ENCODE assay signal across 1 cellular context in the genomic region with DNA sequence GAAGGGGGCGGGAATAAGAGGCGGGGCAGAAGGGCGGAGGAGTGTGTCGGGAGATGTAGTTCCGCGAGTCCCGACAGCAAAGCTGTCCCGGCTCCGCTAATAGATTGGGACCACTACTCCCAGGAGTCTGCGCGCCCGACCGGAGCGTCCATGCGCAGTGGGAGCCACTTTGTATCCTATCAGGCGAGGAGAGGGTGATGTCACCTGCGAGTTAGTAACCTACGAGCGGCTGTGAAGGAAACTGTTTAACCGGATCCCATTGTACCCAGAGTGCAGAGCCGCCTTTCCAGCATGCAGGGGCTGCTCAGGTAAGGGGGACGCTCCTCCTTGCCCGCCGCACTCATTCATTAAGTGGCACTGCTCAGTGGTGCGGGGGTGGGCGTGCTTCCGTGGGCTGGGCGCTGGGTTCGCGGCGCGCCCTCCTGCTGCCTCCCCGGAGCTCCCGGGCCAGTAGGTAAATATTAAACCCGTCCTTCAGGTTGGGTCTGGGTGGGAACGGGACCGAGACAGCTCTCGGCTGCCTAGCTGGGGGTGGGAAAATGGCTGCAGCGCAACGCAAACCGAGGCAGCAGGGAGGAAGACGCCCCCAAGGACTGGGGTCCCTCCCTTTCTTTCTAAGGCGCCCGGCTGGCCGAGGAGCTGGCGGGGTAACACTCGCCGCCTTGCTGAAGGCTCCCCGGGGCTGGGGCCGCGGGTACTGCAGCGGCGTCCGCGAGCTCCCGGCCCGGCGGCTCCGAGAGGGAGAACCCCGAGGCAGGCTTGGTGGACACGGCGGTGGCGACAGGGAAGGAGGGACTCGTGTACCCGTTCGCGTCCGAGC.
A peak's percentile ranks its signal among the peaks of the same experiment; 100 is the strongest.
TF ChIP-seq lines count a peak whose summit lies in the region.

A gene (plus strand): TSS at position 207 of the 820 bp plus-strand sequence. CDS start 74,811 bp downstream, outside the sequence.

TF ChIP-seq in HepG2, 621 proteins besides CTCF, POLR2A, EP300 and RAD21 (continued from another document and continues in another):
- TF ChIP-seq, protein P1, sequence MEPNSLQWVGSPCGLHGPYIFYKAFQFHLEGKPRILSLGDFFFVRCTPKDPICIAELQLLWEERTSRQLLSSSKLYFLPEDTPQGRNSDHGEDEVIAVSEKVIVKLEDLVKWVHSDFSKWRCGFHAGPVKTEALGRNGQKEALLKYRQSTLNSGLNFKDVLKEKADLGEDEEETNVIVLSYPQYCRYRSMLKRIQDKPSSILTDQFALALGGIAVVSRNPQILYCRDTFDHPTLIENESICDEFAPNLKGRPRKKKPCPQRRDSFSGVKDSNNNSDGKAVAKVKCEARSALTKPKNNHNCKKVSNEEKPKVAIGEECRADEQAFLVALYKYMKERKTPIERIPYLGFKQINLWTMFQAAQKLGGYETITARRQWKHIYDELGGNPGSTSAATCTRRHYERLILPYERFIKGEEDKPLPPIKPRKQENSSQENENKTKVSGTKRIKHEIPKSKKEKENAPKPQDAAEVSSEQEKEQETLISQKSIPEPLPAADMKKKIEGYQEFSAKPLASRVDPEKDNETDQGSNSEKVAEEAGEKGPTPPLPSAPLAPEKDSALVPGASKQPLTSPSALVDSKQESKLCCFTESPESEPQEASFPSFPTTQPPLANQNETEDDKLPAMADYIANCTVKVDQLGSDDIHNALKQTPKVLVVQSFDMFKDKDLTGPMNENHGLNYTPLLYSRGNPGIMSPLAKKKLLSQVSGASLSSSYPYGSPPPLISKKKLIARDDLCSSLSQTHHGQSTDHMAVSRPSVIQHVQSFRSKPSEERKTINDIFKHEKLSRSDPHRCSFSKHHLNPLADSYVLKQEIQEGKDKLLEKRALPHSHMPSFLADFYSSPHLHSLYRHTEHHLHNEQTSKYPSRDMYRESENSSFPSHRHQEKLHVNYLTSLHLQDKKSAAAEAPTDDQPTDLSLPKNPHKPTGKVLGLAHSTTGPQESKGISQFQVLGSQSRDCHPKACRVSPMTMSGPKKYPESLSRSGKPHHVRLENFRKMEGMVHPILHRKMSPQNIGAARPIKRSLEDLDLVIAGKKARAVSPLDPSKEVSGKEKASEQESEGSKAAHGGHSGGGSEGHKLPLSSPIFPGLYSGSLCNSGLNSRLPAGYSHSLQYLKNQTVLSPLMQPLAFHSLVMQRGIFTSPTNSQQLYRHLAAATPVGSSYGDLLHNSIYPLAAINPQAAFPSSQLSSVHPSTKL (CRISPR knock-in tag; IDR thresholded peaks at IDR 0.05): peak; percentile 4; the same call in 1 of the 2 replicates
- TF ChIP-seq, protein P2, sequence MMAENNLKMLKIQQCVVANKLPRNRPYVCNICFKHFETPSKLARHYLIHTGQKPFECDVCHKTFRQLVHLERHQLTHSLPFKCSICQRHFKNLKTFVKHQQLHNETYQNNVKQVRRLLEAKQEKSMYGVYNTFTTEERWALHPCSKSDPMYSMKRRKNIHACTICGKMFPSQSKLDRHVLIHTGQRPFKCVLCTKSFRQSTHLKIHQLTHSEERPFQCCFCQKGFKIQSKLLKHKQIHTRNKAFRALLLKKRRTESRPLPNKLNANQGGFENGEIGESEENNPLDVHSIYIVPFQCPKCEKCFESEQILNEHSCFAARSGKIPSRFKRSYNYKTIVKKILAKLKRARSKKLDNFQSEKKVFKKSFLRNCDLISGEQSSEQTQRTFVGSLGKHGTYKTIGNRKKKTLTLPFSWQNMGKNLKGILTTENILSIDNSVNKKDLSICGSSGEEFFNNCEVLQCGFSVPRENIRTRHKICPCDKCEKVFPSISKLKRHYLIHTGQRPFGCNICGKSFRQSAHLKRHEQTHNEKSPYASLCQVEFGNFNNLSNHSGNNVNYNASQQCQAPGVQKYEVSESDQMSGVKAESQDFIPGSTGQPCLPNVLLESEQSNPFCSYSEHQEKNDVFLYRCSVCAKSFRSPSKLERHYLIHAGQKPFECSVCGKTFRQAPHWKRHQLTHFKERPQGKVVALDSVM (CRISPR knock-in tag; IDR thresholded peaks at IDR 0.05): 0 out of 2 replicates have a peak, but pooled peaks have one; percentile 26
- TF ChIP-seq, protein P3, sequence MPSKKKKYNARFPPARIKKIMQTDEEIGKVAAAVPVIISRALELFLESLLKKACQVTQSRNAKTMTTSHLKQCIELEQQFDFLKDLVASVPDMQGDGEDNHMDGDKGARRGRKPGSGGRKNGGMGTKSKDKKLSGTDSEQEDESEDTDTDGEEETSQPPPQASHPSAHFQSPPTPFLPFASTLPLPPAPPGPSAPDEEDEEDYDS (CRISPR knock-in tag; IDR thresholded peaks at IDR 0.05): peak; percentile 88
- TF ChIP-seq ZNF12 (CRISPR knock-in tag; IDR thresholded peaks at IDR 0.05): no peak
- peak; percentile 27; the same call in 1 of the 2 replicates for TF ChIP-seq ZNF138 (CRISPR knock-in tag; IDR thresholded peaks at IDR 0.05; ENCODE audit: low read depth)
- TF ChIP-seq ETV5 (CRISPR knock-in tag; IDR thresholded peaks at IDR 0.05; ENCODE audit: borderline replicate concordance): peak; percentile 9; the same call in 1 of the 2 replicates
- no peak; the same call in 1 of the 2 replicates for TF ChIP-seq ZNF616 (CRISPR knock-in tag; IDR thresholded peaks at IDR 0.05; ENCODE audit: low read depth)
- TF ChIP-seq, protein P4, sequence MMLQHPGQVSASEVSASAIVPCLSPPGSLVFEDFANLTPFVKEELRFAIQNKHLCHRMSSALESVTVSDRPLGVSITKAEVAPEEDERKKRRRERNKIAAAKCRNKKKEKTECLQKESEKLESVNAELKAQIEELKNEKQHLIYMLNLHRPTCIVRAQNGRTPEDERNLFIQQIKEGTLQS (CRISPR knock-in tag; IDR thresholded peaks at IDR 0.05): peak; percentile 29
- peak; percentile 63; the same call in 1 of the 2 replicates for TF ChIP-seq DMAP1 (CRISPR knock-in tag; IDR thresholded peaks at IDR 0.05)
- 0 out of 2 replicates have a peak, but pooled peaks have one; percentile 56 for TF ChIP-seq ZNF850 (CRISPR knock-in tag; conservative IDR thresholded peaks at IDR 0.05)
- TF ChIP-seq, protein P5, sequence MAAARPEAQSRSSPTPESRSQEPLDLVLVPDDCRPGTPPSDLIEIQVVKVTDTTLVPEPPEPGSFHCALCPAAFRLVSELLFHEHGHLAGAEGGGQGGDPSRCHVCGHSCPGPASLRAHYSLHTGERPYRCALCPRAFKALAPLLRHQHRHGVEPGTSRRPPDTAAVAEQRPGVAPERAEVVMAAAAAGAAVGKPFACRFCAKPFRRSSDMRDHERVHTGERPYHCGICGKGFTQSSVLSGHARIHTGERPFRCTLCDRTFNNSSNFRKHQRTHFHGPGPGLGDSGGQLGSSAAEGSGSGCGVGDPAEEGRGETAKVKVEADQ (CRISPR knock-in tag; IDR thresholded peaks at IDR 0.05; ENCODE audit: borderline replicate concordance): peak; percentile 73; the same call in 1 of the 2 replicates
- TF ChIP-seq KAT8 (CRISPR knock-in tag; IDR thresholded peaks at IDR 0.05): peak; percentile 49; the same call in 1 of the 2 replicates
- 0 out of 2 replicates have a peak, but pooled peaks have one; percentile 24 for TF ChIP-seq SMAD3 (CRISPR knock-in tag; IDR thresholded peaks at IDR 0.05)
- TF ChIP-seq ZNF713 (CRISPR knock-in tag; IDR thresholded peaks at IDR 0.05): no peak
- TF ChIP-seq, protein P6, sequence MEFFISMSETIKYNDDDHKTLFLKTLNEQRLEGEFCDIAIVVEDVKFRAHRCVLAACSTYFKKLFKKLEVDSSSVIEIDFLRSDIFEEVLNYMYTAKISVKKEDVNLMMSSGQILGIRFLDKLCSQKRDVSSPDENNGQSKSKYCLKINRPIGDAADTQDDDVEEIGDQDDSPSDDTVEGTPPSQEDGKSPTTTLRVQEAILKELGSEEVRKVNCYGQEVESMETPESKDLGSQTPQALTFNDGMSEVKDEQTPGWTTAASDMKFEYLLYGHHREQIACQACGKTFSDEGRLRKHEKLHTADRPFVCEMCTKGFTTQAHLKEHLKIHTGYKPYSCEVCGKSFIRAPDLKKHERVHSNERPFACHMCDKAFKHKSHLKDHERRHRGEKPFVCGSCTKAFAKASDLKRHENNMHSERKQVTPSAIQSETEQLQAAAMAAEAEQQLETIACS (CRISPR knock-in tag; IDR thresholded peaks at IDR 0.05): no peak
- TF ChIP-seq, protein P7, sequence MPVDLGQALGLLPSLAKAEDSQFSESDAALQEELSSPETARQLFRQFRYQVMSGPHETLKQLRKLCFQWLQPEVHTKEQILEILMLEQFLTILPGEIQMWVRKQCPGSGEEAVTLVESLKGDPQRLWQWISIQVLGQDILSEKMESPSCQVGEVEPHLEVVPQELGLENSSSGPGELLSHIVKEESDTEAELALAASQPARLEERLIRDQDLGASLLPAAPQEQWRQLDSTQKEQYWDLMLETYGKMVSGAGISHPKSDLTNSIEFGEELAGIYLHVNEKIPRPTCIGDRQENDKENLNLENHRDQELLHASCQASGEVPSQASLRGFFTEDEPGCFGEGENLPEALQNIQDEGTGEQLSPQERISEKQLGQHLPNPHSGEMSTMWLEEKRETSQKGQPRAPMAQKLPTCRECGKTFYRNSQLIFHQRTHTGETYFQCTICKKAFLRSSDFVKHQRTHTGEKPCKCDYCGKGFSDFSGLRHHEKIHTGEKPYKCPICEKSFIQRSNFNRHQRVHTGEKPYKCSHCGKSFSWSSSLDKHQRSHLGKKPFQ (CRISPR knock-in tag; IDR thresholded peaks at IDR 0.05; ENCODE audit: insufficient replicate concordance): peak; percentile 58
- no peak for TF ChIP-seq ZNF709 (CRISPR knock-in tag; IDR thresholded peaks at IDR 0.05)
- TF ChIP-seq MXD4 (CRISPR knock-in tag; IDR thresholded peaks at IDR 0.05): peak; percentile 12; the same call in 1 of the 2 replicates
- TF ChIP-seq, protein P8, sequence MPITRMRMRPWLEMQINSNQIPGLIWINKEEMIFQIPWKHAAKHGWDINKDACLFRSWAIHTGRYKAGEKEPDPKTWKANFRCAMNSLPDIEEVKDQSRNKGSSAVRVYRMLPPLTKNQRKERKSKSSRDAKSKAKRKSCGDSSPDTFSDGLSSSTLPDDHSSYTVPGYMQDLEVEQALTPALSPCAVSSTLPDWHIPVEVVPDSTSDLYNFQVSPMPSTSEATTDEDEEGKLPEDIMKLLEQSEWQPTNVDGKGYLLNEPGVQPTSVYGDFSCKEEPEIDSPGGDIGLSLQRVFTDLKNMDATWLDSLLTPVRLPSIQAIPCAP (CRISPR knock-in tag; IDR thresholded peaks at IDR 0.05; ENCODE audit: low read depth): no peak
- 0 out of 2 replicates have a peak, but pooled peaks have one; percentile 17 for TF ChIP-seq HOXD1 (CRISPR knock-in tag; IDR thresholded peaks at IDR 0.05)
- TF ChIP-seq, protein P9, sequence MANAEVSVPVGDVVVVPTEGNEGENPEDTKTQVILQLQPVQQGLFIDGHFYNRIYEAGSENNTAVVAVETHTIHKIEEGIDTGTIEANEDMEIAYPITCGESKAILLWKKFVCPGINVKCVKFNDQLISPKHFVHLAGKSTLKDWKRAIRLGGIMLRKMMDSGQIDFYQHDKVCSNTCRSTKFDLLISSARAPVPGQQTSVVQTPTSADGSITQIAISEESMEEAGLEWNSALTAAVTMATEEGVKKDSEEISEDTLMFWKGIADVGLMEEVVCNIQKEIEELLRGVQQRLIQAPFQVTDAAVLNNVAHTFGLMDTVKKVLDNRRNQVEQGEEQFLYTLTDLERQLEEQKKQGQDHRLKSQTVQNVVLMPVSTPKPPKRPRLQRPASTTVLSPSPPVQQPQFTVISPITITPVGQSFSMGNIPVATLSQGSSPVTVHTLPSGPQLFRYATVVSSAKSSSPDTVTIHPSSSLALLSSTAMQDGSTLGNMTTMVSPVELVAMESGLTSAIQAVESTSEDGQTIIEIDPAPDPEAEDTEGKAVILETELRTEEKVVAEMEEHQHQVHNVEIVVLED (CRISPR knock-in tag; IDR thresholded peaks at IDR 0.05; ENCODE audit: borderline replicate concordance): 0 out of 2 replicates have a peak, but pooled peaks have one; percentile 32
- TF ChIP-seq ARID2 (CRISPR knock-in tag; IDR thresholded peaks at IDR 0.05; ENCODE audit: borderline replicate concordance): no peak
- no peak for TF ChIP-seq ZNF562 (CRISPR knock-in tag; IDR thresholded peaks at IDR 0.05; ENCODE audit: borderline replicate concordance)
- TF ChIP-seq, protein P10, sequence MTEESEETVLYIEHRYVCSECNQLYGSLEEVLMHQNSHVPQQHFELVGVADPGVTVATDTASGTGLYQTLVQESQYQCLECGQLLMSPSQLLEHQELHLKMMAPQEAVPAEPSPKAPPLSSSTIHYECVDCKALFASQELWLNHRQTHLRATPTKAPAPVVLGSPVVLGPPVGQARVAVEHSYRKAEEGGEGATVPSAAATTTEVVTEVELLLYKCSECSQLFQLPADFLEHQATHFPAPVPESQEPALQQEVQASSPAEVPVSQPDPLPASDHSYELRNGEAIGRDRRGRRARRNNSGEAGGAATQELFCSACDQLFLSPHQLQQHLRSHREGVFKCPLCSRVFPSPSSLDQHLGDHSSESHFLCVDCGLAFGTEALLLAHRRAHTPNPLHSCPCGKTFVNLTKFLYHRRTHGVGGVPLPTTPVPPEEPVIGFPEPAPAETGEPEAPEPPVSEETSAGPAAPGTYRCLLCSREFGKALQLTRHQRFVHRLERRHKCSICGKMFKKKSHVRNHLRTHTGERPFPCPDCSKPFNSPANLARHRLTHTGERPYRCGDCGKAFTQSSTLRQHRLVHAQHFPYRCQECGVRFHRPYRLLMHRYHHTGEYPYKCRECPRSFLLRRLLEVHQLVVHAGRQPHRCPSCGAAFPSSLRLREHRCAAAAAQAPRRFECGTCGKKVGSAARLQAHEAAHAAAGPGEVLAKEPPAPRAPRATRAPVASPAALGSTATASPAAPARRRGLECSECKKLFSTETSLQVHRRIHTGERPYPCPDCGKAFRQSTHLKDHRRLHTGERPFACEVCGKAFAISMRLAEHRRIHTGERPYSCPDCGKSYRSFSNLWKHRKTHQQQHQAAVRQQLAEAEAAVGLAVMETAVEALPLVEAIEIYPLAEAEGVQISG (CRISPR knock-in tag; IDR thresholded peaks at IDR 0.05): peak; percentile 50; the same call in 1 of the 2 replicates
- TF ChIP-seq ZFYVE20 (CRISPR knock-in tag; IDR thresholded peaks at IDR 0.05; ENCODE audit: borderline replicate concordance, low read depth): no peak
